8 cellular contexts compared by ENCODE assay signal in the genomic region with DNA sequence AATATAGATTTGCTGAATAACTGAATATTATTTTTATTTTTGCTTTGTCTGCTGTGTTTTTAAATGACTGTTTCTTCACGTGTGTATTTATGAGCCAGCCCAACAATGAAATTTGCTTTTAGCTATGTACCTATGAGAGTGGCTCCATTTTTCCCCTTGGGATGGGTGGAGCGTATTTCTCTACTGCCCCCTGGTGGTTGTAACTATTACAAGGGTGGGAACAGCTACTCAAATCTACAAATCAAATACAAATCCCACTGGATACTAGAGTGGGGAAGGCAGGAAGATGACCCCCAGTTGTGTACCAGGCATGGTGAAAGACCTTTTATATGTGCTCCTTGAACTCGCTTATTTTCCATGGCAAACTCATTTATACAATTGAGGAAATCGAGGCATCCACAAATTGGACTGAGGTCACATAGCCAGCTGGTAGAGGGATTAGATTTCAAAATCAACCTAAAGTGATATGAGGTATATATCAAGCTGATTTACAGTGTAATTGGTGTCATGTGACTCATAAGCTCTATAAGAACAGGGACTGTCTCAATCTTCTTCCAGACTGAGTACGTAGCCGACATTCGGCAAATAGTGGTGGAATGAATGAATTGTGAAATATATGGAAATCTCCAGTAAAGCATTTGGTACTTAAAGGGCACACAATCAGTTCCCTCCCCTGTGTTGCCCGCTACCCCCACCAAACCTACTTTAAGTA.
DNase-seq lines count a peak whose midpoint lies in the region; ATAC-seq and TF ChIP-seq lines count a peak whose summit lies in the region.

No MANE protein-coding gene starts in this region.

- no peak overlapping the region for H3K27ac ChIP-seq in C4-2B
- no peak overlapping the region for H3K27ac ChIP-seq in spleen

- H3K36me3 ChIP-seq in spleen, result no peaks in the 10 kb centered on the region

- DNase-seq in GM13977 (ENCODE audit: low spot score) (peak; percentile 45), NCI-H2081 (lab: John Stamatoyannopoulos, UW) (peak; percentile 69 to 79), left ventricle myocardium superior (no peak), spleen (no peak)
- peak; percentile 8 to 16 for DNase-seq in activated CD4-positive, alpha-beta T cell treated with anti-CD3 and anti-CD28 coated beads, Interleukin-2, amount 50 U/mL, for 48 hours

- TF ChIP-seq POLR2A in spleen (IDR thresholded peaks at IDR 0.05), result no peak

- H3K4me1 ChIP-seq in spleen, result peaks cover 0 to 2% (median 0%) of the 10 kb centered on the region in 6 donors

- in situ Hi-C loops in GM13977 (cut with MboI; ENCODE audit: low pct_unique_long_range_greater_than_20kb, low sequenced_read_pairs, unreplicated experiment), result no loop called here

- peak; percentile 69 for ATAC-seq in HG03045 (IDR thresholded peaks at IDR 0.05; ENCODE audit: unreplicated experiment)
- peak; percentile 36 for ATAC-seq in left ventricle myocardium superior
- ATAC-seq in HG02840 (IDR thresholded peaks at IDR 0.05; ENCODE audit: low FRiP score, unreplicated experiment), result no peak

- H3K4me3 ChIP-seq in spleen, result no peak overlapping the region

- no peaks in the 10 kb centered on the region for H3K9me3 ChIP-seq in spleen

- 63 to 75% (median 66%) methylated on average over 8 of the region's 8 CpGs for WGBS in spleen, 5 donors

- peak; percentile 97 for TF ChIP-seq CTCF in C4-2B (conservative IDR thresholded peaks at IDR 0.05)
- peak; percentile 74 for TF ChIP-seq CTCF in GM13977 (IDR thresholded peaks at IDR 0.05; ENCODE audit: extremely low read depth, insufficient read depth, missing control alignments)
- peak in 10 of 11 experiments; percentile 30 to 73 (median 56) for TF ChIP-seq CTCF in spleen (IDR thresholded peaks at IDR 0.05 in 8 of 11, conservative IDR thresholded peaks at IDR 0.05 in 3 of 11)

- H3K27me3 ChIP-seq in spleen (replicated peaks in 1 of 7), result peaks cover 0 to 28% (median 0%) of the 10 kb centered on the region in 7 donors

- intact Hi-C loops in left ventricle myocardium superior (cut with micrococcal nuclease) (loop anchor here (5.0 kb wide), 1 partner anchor 40 kb away; no protein-coding TSS in a partner anchor), spleen (cut with DNase I; ENCODE audit: low total_unique reads) (no loop called here)

Comparison
In these comparisons a context has a peak if more than half of its experiments do, and no peak if none do; other contexts are left out.
1. DNase-seq: peak in GM13977 (single experiment), NCI-H2081 (2 of 2) and activated CD4-positive, alpha-beta T cell treated with anti-CD3 and anti-CD28 coated beads, Interleukin-2, amount 50 U/mL, for 48 hours (2 of 2); none in left ventricle myocardium superior (single experiment) and spleen (single experiment).
2. Peak in every context shown above with its lines, with median percentiles within 50 percentile points of each other: CTCF ChIP-seq.